ENCODE assay signal across 24 cellular contexts in genomic region chr11:92501346-92501745, GRCh38.
"Had no signal": no experiment of that assay in that cellular context is flagged by ENCODE, and none has a peak within 500 bp of the region (broad histone marks: within the 10 kb centered on the region; RNA-seq: fewer than 3 reads in every experiment).

No MANE protein-coding gene starts in this region.

- H3K4me3 Mint-ChIP-seq: mesothelial cell of epicardium; naive B cell; natural killer cell treated with Interleukin-12 subunit alpha and Interleukin-12 subunit beta and Interleukin-15 and Interleukin-18, amount 100 ng/mL, for 72 hours; neural progenitor cell; stimulated activated effector memory CD8-positive, alpha-beta T cell treated with anti-CD3 and anti-CD28 coated beads, Interleukin-12 subunit alpha, Interleukin-12 subunit beta, amount 100 ng/mL, for 72 hours had no signal

- H3K27me3 ChIP-seq: esophagus muscularis mucosa, left lung, neural progenitor cell, right atrium auricular region, stomach, thyroid gland, vagina had no signal

- H3K36me3 ChIP-seq: esophagus muscularis mucosa, left lung, neural progenitor cell, prostate gland, right atrium auricular region, stomach, thyroid gland, vagina had no signal

- H3K4me1 Mint-ChIP-seq: naive B cell; stimulated activated effector memory CD8-positive, alpha-beta T cell treated with anti-CD3 and anti-CD28 coated beads, Interleukin-12 subunit alpha, Interleukin-12 subunit beta, amount 100 ng/mL, for 72 hours had no signal

- DNase-seq: cerebellar nuclear complex; dorsolateral prefrontal cortex; effector CD4-positive, alpha-beta T cell; foreskin keratinocyte; left lung; mesenchymal stem cell; mucosa of descending colon; naive B cell; stimulated activated CD4-positive, alpha-beta T cell treated with anti-CD3 and anti-CD28 coated beads, Interleukin-2, amount 100 ng/mL, for 24 hours; stimulated activated CD4-positive, alpha-beta T cell treated with anti-CD3 and anti-CD28 coated beads, Interleukin-4, amount 100 ng/mL, for 24 hours; stimulated activated naive CD4-positive, alpha-beta T cell treated with Interleukin-2 at 50 U/mL for 16 hours; stomach; thyroid gland; trophoblast cell had no signal

- H3K9me3 Mint-ChIP-seq: mesothelial cell of epicardium, naive B cell, neural progenitor cell had no signal

- H3K27me3 Mint-ChIP-seq: naive B cell had no signal

- H3K4me1 ChIP-seq: esophagus muscularis mucosa, foreskin keratinocyte, left lung, parathyroid adenoma, prostate gland, right atrium auricular region, thyroid gland, vagina had no signal

- H3K27ac Mint-ChIP-seq: mesothelial cell of epicardium; naive B cell; natural killer cell treated with Interleukin-12 subunit alpha and Interleukin-12 subunit beta and Interleukin-15 and Interleukin-18, amount 100 ng/mL, for 72 hours; neural progenitor cell; stimulated activated effector memory CD8-positive, alpha-beta T cell treated with anti-CD3 and anti-CD28 coated beads, Interleukin-12 subunit alpha, Interleukin-12 subunit beta, amount 100 ng/mL, for 72 hours had no signal

- H3K4me3 ChIP-seq: dorsolateral prefrontal cortex, esophagus muscularis mucosa, left lung, mucosa of descending colon, neural progenitor cell, prostate gland, right atrium auricular region, stomach, thyroid gland, vagina had no signal

- H3K36me3 Mint-ChIP-seq: mesothelial cell of epicardium; naive B cell; natural killer cell treated with Interleukin-12 subunit alpha and Interleukin-12 subunit beta and Interleukin-15 and Interleukin-18, amount 100 ng/mL, for 72 hours; stimulated activated effector memory CD8-positive, alpha-beta T cell treated with anti-CD3 and anti-CD28 coated beads, Interleukin-12 subunit alpha, Interleukin-12 subunit beta, amount 100 ng/mL, for 72 hours had no signal

- H3K9me3 ChIP-seq: esophagus muscularis mucosa, left lung, mucosa of descending colon, prostate gland, right atrium auricular region, stomach, thyroid gland, vagina had no signal

- ATAC-seq: foreskin keratinocyte; left lung; mucosa of descending colon; natural killer cell treated with Interleukin-12 subunit alpha and Interleukin-12 subunit beta and Interleukin-15 and Interleukin-18, amount 100 ng/mL, for 72 hours; sciatic nerve; stimulated activated effector memory CD8-positive, alpha-beta T cell treated with anti-CD3 and anti-CD28 coated beads, Interleukin-12 subunit alpha, Interleukin-12 subunit beta, amount 100 ng/mL, for 72 hours had no signal

- H3K27ac ChIP-seq: dorsolateral prefrontal cortex, esophagus muscularis mucosa, foreskin keratinocyte, left lung, neural progenitor cell, parathyroid adenoma, prostate gland, right atrium auricular region, stomach, thyroid gland, vagina had no signal
